Comparison of ENCODE assay signal across 11 cellular contexts in genomic region chr10:116665541-116666125, GRCh38. TPM values are rescaled to one million over a fixed set of nuclear protein-coding genes. Genes with fewer than 3 reads are reported as not detected.
A peak's percentile ranks its signal among the peaks of the same experiment; 100 is the strongest.
DNase-seq lines count a peak whose midpoint lies in the region; ATAC-seq and TF ChIP-seq lines count a peak whose summit lies in the region.
"Had no signal": no experiment of that assay in that cellular context is flagged by ENCODE, and none has a peak within 500 bp of the region (broad histone marks: within the 10 kb centered on the region; RNA-seq: fewer than 3 reads in every experiment).

No MANE protein-coding gene starts in this region.

- no peaks in the 10 kb centered on the region for H3K27me3 ChIP-seq in ovary
- H3K27me3 ChIP-seq in aorta (ENCODE audit: control insufficient read depth in 1 of 2, insufficient read depth in 2 of 2, low read length in 1 of 2) = no peaks in the 10 kb centered on the region

- no peak for DNase-seq in Right ventricle myocardium inferior (ENCODE audit: missing footprints)
- no peak for DNase-seq in cardiac septum (ENCODE audit: low spot score)
- peak; percentile 4 for DNase-seq in globus pallidus (ENCODE audit: low spot score)
- peak; percentile 61 to 76 (median 67) for DNase-seq in ovary
- peak in 1 of 2 donors; percentile 60 for DNase-seq in aorta
- DNase-seq in activated CD4-positive, CD25-positive, alpha-beta regulatory T cell (lab: John Stamatoyannopoulos, UW) = no peak
- DNase-seq in stimulated activated naive CD4-positive, alpha-beta T cell (lab: John Stamatoyannopoulos, UW) = no peak
- DNase-seq: 8988T, glutamatergic neuron had no signal

- intact Hi-C loops in Right ventricle myocardium inferior (cut with DNase I) (no loop called here), cardiac septum (cut with DNase I) (no loop called here), ovary (cut with DNase I) (no loop called here), aorta (cut with DNase I) (no loop called here)

- no peak for TF ChIP-seq POLR2A in ovary (IDR thresholded peaks at IDR 0.05)

- peaks cover 5% of the 10 kb centered on the region for H3K4me1 ChIP-seq in ovary (ENCODE audit: insufficient read depth)
- no peaks in the 10 kb centered on the region for H3K4me1 ChIP-seq in aorta (ENCODE audit: control insufficient read depth in 1 of 2, insufficient read depth in 2 of 2, low read length in 2 of 2)

- TF ChIP-seq CTCF in ovary (IDR thresholded peaks at IDR 0.05) = no peak

- H3K9me3 ChIP-seq in ovary (no peaks in the 10 kb centered on the region), aorta (ENCODE audit: control insufficient read depth, low read length) (no peaks in the 10 kb centered on the region)

- no peak for TF ChIP-seq EP300 in ovary (IDR thresholded peaks at IDR 0.05)

- H3K36me3 ChIP-seq in ovary (no peaks in the 10 kb centered on the region), aorta (ENCODE audit: control insufficient read depth in 1 of 2, insufficient read depth in 2 of 2, low read length in 1 of 2) (no peaks in the 10 kb centered on the region)

- WGBS in ovary, 3 donors = 3 to 12% (median 6%) methylated on average over 13 of the region's 13 CpGs
- WGBS in aorta, 2 donors = 10% methylated on average over 13 of the region's 13 CpGs

- peak; percentile 81 for ATAC-seq in Right ventricle myocardium inferior
- ATAC-seq in aorta (ENCODE audit: low FRiP score) = peak; percentile 61
- no peak for ATAC-seq in HG02623 (IDR thresholded peaks at IDR 0.05; ENCODE audit: unreplicated experiment)

- H3K27ac ChIP-seq in ovary (peak overlapping the region in 1 of 2 donors; percentile 71), aorta (ENCODE audit: low read depth in 1 of 2, low read length in 2 of 2) (no peak overlapping the region)

- H3K4me3 ChIP-seq in ovary (peak overlapping the region; percentile 16), aorta (ENCODE audit: low read length in 2 of 2) (peak overlapping the region in 1 of 2 donors; percentile 8)

RNA-seq across cellular contexts. Expression of gene PNLIPRP2, which starts 44.9 kb away (rescaled TPM):
- total RNA-seq in Right ventricle myocardium inferior (not detected), cardiac septum (not detected), ovary (1 to 10 TPM in 1 of 7 donors, under 1 TPM in 3, not detected in 3; 0.15 to 1.4 (median 0.23) TPM), aorta (1 to 10 TPM in 1 of 2 donors, not detected in 1; 1.2 TPM)
- polyA plus RNA-seq in ovary (under 1 TPM in 1 of 2 donors, not detected in 1; 0.37 TPM), aorta (1 to 10 TPM in 1 of 2 donors, under 1 TPM in 1; 0.77 to 4.3 TPM)
- total RNA-seq: dermis microvascular lymphatic vessel endothelial cell had no signal

Comparison
In these comparisons a context has a peak if more than half of its experiments do, and no peak if none do; other contexts are left out.
1. DNase-seq: peak in globus pallidus (single experiment) and ovary (5 of 5); none in Right ventricle myocardium inferior (single experiment), cardiac septum (single experiment), activated CD4-positive, CD25-positive, alpha-beta regulatory T cell (0 of 4) and stimulated activated naive CD4-positive, alpha-beta T cell (0 of 6).